In genomic region chr3:196412704-196413103, GRCh38 we compare ENCODE assay signal across 16 cellular contexts. TPM values are rescaled to one million over a fixed set of nuclear protein-coding genes. Genes with fewer than 3 reads are reported as not detected.
A peak's percentile ranks its signal among the peaks of the same experiment; 100 is the strongest.
DNase-seq lines count a peak whose midpoint lies in the region; ATAC-seq and TF ChIP-seq lines count a peak whose summit lies in the region.
"Had no signal": no experiment of that assay in that cellular context is flagged by ENCODE, and none has a peak within 500 bp of the region (broad histone marks: within the 10 kb centered on the region; RNA-seq: fewer than 3 reads in every experiment).

No MANE protein-coding gene starts in this region.

- no peak overlapping the region for H3K4me3 Mint-ChIP-seq in endothelial cell (ENCODE audit: unreplicated experiment)

- ATAC-seq in GM18909 (IDR thresholded peaks at IDR 0.05; ENCODE audit: poor library complexity, unreplicated experiment) (peak; percentile 80), HG02588 (IDR thresholded peaks at IDR 0.05; ENCODE audit: unreplicated experiment) (peak; percentile 58), HG03571 (IDR thresholded peaks at IDR 0.05; ENCODE audit: unreplicated experiment) (peak; percentile 87)
- ATAC-seq: HCT116 had no signal

- intact Hi-C loops in left ventricle myocardium inferior (cut with micrococcal nuclease) (no loop called here), posterior vena cava (cut with DNase I) (no loop called here)

- no peak overlapping the region for H3K27ac ChIP-seq in left ventricle myocardium inferior (replicated peaks)
- H3K27ac ChIP-seq: brain microvascular endothelial cell, spleen had no signal

- DNase-seq in GM06990 (ENCODE audit: extremely low read depth, insufficient read length) (peak; percentile 38), left ventricle myocardium inferior (no peak), posterior vena cava (ENCODE audit: low spot score) (no peak), NCI-H2227 treated with DMSO at 0.1 percent for 48 hours (lab: John Stamatoyannopoulos, UW) (no peak), endothelial cell (ENCODE audit: low spot score) (no peak)
- DNase-seq: ACHN; activated naive CD4-positive, alpha-beta T cell treated with Interleukin-2 at 50 U/mL for 16 hours; brain microvascular endothelial cell; GF-D8; hypothalamus; NCI-H1048; spleen had no signal

- H3K9me3 Mint-ChIP-seq in endothelial cell (ENCODE audit: unreplicated experiment), result no peaks in the 10 kb centered on the region

- H3K27ac Mint-ChIP-seq in endothelial cell (ENCODE audit: unreplicated experiment), result no peak overlapping the region

- no peaks in the 10 kb centered on the region for H3K27me3 Mint-ChIP-seq in endothelial cell (ENCODE audit: unreplicated experiment)

- TF ChIP-seq CTCF in GM06990 (IDR thresholded peaks at IDR 0.05; ENCODE audit: insufficient read depth, low read length, poor library complexity, severe bottlenecking) (no peak), left ventricle myocardium inferior (IDR thresholded peaks at IDR 0.05; ENCODE audit: borderline replicate concordance) (no peak), endothelial cell (IDR thresholded peaks at IDR 0.05; ENCODE audit: unreplicated experiment) (no peak)

- H3K36me3 ChIP-seq in GM06990 (ENCODE audit: control insufficient read depth, insufficient read depth, low read length), result no peaks in the 10 kb centered on the region
- H3K36me3 ChIP-seq in left ventricle myocardium inferior, result no peaks in the 10 kb centered on the region
- H3K36me3 ChIP-seq: brain microvascular endothelial cell, spleen had no signal

- H3K36me3 Mint-ChIP-seq in endothelial cell (ENCODE audit: low read depth, unreplicated experiment), result peaks cover 12% of the 10 kb centered on the region

- H3K4me1 ChIP-seq in left ventricle myocardium inferior, result peaks cover 24% of the 10 kb centered on the region

- H3K4me3 ChIP-seq in GM06990 (replicated peaks; ENCODE audit: low read depth, low read length) (no peak overlapping the region), left ventricle myocardium inferior (no peak overlapping the region)
- H3K4me3 ChIP-seq: spleen had no signal

- H3K27me3 ChIP-seq in GM06990 (replicated peaks; ENCODE audit: control insufficient read depth, insufficient read depth, low read length), result no peaks in the 10 kb centered on the region
- H3K27me3 ChIP-seq in left ventricle myocardium inferior (ENCODE audit: low read depth), result no peaks in the 10 kb centered on the region
- H3K27me3 ChIP-seq: brain microvascular endothelial cell, spleen had no signal

- peaks cover 5% of the 10 kb centered on the region for H3K4me1 Mint-ChIP-seq in endothelial cell (ENCODE audit: unreplicated experiment)

- H3K9me3 ChIP-seq in left ventricle myocardium inferior (replicated peaks), result peaks cover 10% of the 10 kb centered on the region

RNA-seq across cellular contexts. Expression of gene UBXN7, which starts 19.5 kb away (rescaled TPM):
- total RNA-seq in left ventricle myocardium inferior (31.2 TPM), posterior vena cava (10 to 100 TPM; 41.5 to 42.8 TPM), endothelial cell (ENCODE audit: unreplicated experiment) (71.7 TPM)
